Comparison of ENCODE assay signal across 8 cellular contexts in genomic region chr13:110912651-110913051, GRCh38. TPM values are rescaled to one million over a fixed set of nuclear protein-coding genes. Genes with fewer than 3 reads are reported as not detected.
DNase-seq lines count a peak whose midpoint lies in the region; ATAC-seq and TF ChIP-seq lines count a peak whose summit lies in the region.

No MANE protein-coding gene starts in this region.

- no peak for ATAC-seq in right lobe of liver
- ATAC-seq in HG03342 (IDR thresholded peaks at IDR 0.05; ENCODE audit: unreplicated experiment) = no peak
- ATAC-seq in HG03039 (IDR thresholded peaks at IDR 0.05; ENCODE audit: unreplicated experiment) = no peak

- H3K27me3 Mint-ChIP-seq in HFFc6 (ENCODE audit: insufficient read depth) = 0 out of 2 replicates have a peak, but pooled peaks cover 4% of the 10 kb centered on the region

- peaks cover 21% of the 10 kb centered on the region for H3K36me3 Mint-ChIP-seq in HFFc6 (ENCODE audit: low read depth)

- no peak for TF ChIP-seq CTCF in AG09309 (IDR thresholded peaks at IDR 0.05; ENCODE audit: control insufficient read depth, insufficient read depth, low read depth, low read length, missing control alignments)
- TF ChIP-seq CTCF in HFFc6 (IDR thresholded peaks at IDR 0.05) = no peak
- no peak for TF ChIP-seq CTCF in right lobe of liver (IDR thresholded peaks at IDR 0.05)
- no peak for TF ChIP-seq CTCF in uterus (IDR thresholded peaks at IDR 0.05)

- intact Hi-C loops in right lobe of liver (cut with DNase I) (no loop called here), uterus (cut with DNase I; ENCODE audit: low total_unique reads) (loop anchor here (10.0 kb wide), 1 partner anchor 198 kb away; the partner anchor contains the start of gene ING1)

- H3K4me1 ChIP-seq in adipocyte (ENCODE audit: control insufficient read depth, insufficient read depth, low read length) = peaks cover 54% of the 10 kb centered on the region
- peaks cover 0 to 45% (median 6%) of the 10 kb centered on the region in 4 donors for H3K4me1 ChIP-seq in right lobe of liver
- peaks cover 9 to 10% of the 10 kb centered on the region in 2 donors for H3K4me1 ChIP-seq in uterus

- no peaks in the 10 kb centered on the region for H3K9me3 Mint-ChIP-seq in HFFc6

- no peak for DNase-seq in AG09309 (ENCODE audit: low read depth)
- DNase-seq in HFFc6 = peak; percentile 33
- DNase-seq in adipocyte (ENCODE audit: low read depth) = peak; percentile 80
- DNase-seq in right lobe of liver = no peak
- peak in 1 of 2 donors; percentile 32 for DNase-seq in uterus
- no peak for DNase-seq in GM19238 (ENCODE audit: insufficient read length, low spot score)

- H3K4me3 ChIP-seq in AG09309 (ENCODE audit: control insufficient read depth, low read depth, low read length) (peak overlapping the region; percentile 25), adipocyte (ENCODE audit: low read length) (peak overlapping the region; percentile 98), right lobe of liver (peak overlapping the region in 2 of 3 donors; percentile 78 to 88), uterus (peak overlapping the region in 1 of 2 donors; percentile 100)

- H3K4me3 Mint-ChIP-seq in HFFc6 = peak overlapping the region; percentile 89

- peaks cover 77% of the 10 kb centered on the region for H3K4me1 Mint-ChIP-seq in HFFc6 (ENCODE audit: low read depth)

- H3K9me3 ChIP-seq in adipocyte (ENCODE audit: control insufficient read depth, low read length) (no peaks in the 10 kb centered on the region), right lobe of liver (no peaks in the 10 kb centered on the region), uterus (no peaks in the 10 kb centered on the region)

- peak overlapping the region; percentile 98 for H3K9ac ChIP-seq in adipocyte (ENCODE audit: low read length)

- no peak for TF ChIP-seq POLR2A in right lobe of liver (IDR thresholded peaks at IDR 0.05)
- no peak for TF ChIP-seq POLR2A in uterus (IDR thresholded peaks at IDR 0.05)

- H3K36me3 ChIP-seq in adipocyte (ENCODE audit: control insufficient read depth, insufficient read depth, low read length, severe bottlenecking) (peaks cover 19% of the 10 kb centered on the region), right lobe of liver (peaks cover 0 to 2% (median 0%) of the 10 kb centered on the region in 4 donors), uterus (no peaks in the 10 kb centered on the region)

- WGBS in right lobe of liver (ENCODE audit: insufficient coverage, low coverage, low lambda C conversion rate, missing lambda C conversion rate) = 17% methylated on average over 6 of the region's 10 CpGs

- H3K27me3 ChIP-seq in adipocyte (replicated peaks; ENCODE audit: control insufficient read depth, insufficient read depth, low read length) (no peaks in the 10 kb centered on the region), right lobe of liver (no peaks in the 10 kb centered on the region), uterus (no peaks in the 10 kb centered on the region)

- H3K27ac ChIP-seq in right lobe of liver (peak overlapping the region in 2 of 3 donors; percentile 99 to 100), uterus (peak overlapping the region; percentile 99 to 100)

- H3K27ac Mint-ChIP-seq in HFFc6 = peak overlapping the region; percentile 90

RNA-seq across cellular contexts. Expression of gene ANKRD10, which starts 2.2 kb away (rescaled TPM):
- total RNA-seq in HFFc6 (2021; fragmentation: NEBNext Ultra II Directional; extraction: Animal tissue kit (Norgen Biotek cat#: 25700)) = 10 to 100 TPM; 27.1 to 37.2 (median 33.5) TPM
- 10 to 100 TPM; 40.4 to 56.2 (median 44.3) TPM for total RNA-seq in right lobe of liver
- 100 to 1,000 TPM; 128 to 268 (median 235) TPM for total RNA-seq in uterus

Comparison
In these comparisons a context has a peak if more than half of its experiments do, and no peak if none do; other contexts are left out.
1. DNase-seq: peak in HFFc6 (single experiment) and adipocyte (single experiment); none in AG09309 (single experiment), right lobe of liver (0 of 3) and GM19238 (single experiment).